21 cellular contexts compared by ENCODE assay signal in the genomic region with DNA sequence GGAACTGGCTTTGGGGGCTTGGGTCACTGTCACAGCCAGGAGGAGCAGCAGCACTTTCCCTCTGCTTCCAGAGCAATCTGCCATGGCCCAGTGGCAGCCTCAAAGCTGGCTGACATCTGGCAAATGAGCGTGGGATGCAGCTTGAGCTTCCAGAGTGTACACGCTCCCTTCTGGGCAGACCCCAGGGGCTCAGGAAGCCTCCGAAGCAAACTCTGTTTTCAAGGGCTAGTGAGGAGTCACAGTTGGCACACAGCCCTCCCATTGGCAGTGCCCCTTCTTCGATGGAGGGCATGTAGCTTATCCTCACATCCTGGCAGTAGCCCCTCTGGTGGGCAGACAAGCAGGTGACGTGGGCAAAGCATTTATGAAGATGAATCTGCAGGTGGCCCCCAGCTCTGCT.
"Had no signal": no experiment of that assay in that cellular context is flagged by ENCODE, and none has a peak within 500 bp of the region (broad histone marks: within the 10 kb centered on the region; RNA-seq: fewer than 3 reads in every experiment).

No MANE protein-coding gene starts in this region.

- H3K4me3 ChIP-seq: dorsolateral prefrontal cortex, lower lobe of right lung, prostate gland, right atrium auricular region, smooth muscle cell, stomach, thyroid gland, vagina had no signal

- H3K36me3 ChIP-seq: lower lobe of right lung, neutrophil, prostate gland, right atrium auricular region, stomach, thyroid gland, vagina had no signal

- H3K9me3 ChIP-seq: lower lobe of right lung, neutrophil, prostate gland, right atrium auricular region, stomach, thyroid gland, vagina had no signal

- H3K27ac ChIP-seq: lower lobe of right lung, neutrophil, prostate gland, right atrium auricular region, stomach, thyroid gland, vagina had no signal

- H3K27me3 ChIP-seq: right atrium auricular region, thyroid gland, vagina had no signal

- H3K4me1 ChIP-seq: lower lobe of right lung, prostate gland, right atrium auricular region, stomach, thyroid gland, vagina had no signal

- FAIRE-seq: frontal cortex had no signal

- DNase-seq: effector CD4-positive, alpha-beta T cell; hypothalamus; immature natural killer cell; islet precursor cell; left ventricle myocardium superior; lower lobe of right lung; natural killer cell; stimulated activated CD4-positive, alpha-beta T cell treated with anti-CD3 and anti-CD28 coated beads, Interleukin-12 subunit alpha, Interleukin-12 subunit beta, amount 100 ng/mL, for 4 hours; stimulated activated CD4-positive, alpha-beta T cell treated with anti-CD3 and anti-CD28 coated beads, Interleukin-1b, Interleukin-23, amount 100 ng/mL, for 48 hours; stimulated activated CD4-positive, alpha-beta T cell treated with anti-CD3 and anti-CD28 coated beads, Interleukin-4, amount 100 ng/mL, for 1 hour; stimulated activated naive CD4-positive, alpha-beta T cell treated with Interleukin-2 at 50 U/mL for 16 hours; stomach; thyroid gland; trophoblast cell had no signal
